In genomic region chr1:37553927-37554808, GRCh38 we compare ENCODE assay signal across 8 cellular contexts. TPM values are rescaled to one million over a fixed set of nuclear protein-coding genes. Genes with fewer than 3 reads are reported as not detected.
DNase-seq lines count a peak whose midpoint lies in the region; ATAC-seq and TF ChIP-seq lines count a peak whose summit lies in the region.

A gene with protein sequence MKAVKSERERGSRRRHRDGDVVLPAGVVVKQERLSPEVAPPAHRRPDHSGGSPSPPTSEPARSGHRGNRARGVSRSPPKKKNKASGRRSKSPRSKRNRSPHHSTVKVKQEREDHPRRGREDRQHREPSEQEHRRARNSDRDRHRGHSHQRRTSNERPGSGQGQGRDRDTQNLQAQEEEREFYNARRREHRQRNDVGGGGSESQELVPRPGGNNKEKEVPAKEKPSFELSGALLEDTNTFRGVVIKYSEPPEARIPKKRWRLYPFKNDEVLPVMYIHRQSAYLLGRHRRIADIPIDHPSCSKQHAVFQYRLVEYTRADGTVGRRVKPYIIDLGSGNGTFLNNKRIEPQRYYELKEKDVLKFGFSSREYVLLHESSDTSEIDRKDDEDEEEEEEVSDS (minus strand): TSS chr1:37554293. CDS start chr1:37554229, 64 bp downstream.

- TF ChIP-seq CTCF in LNCaP clone FGC (IDR thresholded peaks at IDR 0.05; ENCODE audit: control insufficient read depth, extremely low read depth, insufficient read depth) = no peak

- peaks cover 4% of the 10 kb centered on the region for H3K9me3 Mint-ChIP-seq in activated T-helper 1 cell treated with anti-CD3 and anti-CD28 coated beads, Interleukin-12 subunit alpha, Interleukin-12 subunit beta, Interleukin-2, Interleukin-4 antibody, amounts not matched to agents 30 ng/mL and 10 ng/mL and 1 ng/mL, durations not matched to agents 14 hours and 24 hours and 36 hours
- H3K9me3 Mint-ChIP-seq in naive B cell = peaks cover 0 to 1% (median 0%) of the 10 kb centered on the region in 7 donors
- no peaks in the 10 kb centered on the region for H3K9me3 Mint-ChIP-seq in stimulated activated effector memory CD8-positive, alpha-beta T cell treated with anti-CD3 and anti-CD28 coated beads, Interleukin-12 subunit alpha, Interleukin-12 subunit beta, amount 100 ng/mL, for 72 hours

- peak; percentile 80 for ATAC-seq in GM21825 (IDR thresholded peaks at IDR 0.05; ENCODE audit: unreplicated experiment)
- peak; percentile 99 to 100 for ATAC-seq in naive B cell (ENCODE audit: low read depth in 2 of 2)
- peak; percentile 96 for ATAC-seq in stimulated activated effector memory CD8-positive, alpha-beta T cell treated with anti-CD3 and anti-CD28 coated beads, Interleukin-12 subunit alpha, Interleukin-12 subunit beta, amount 100 ng/mL, for 72 hours

- no peaks in the 10 kb centered on the region for H3K27me3 Mint-ChIP-seq in activated T-helper 1 cell treated with anti-CD3 and anti-CD28 coated beads, Interleukin-12 subunit alpha, Interleukin-12 subunit beta, Interleukin-2, Interleukin-4 antibody, amounts not matched to agents 30 ng/mL and 10 ng/mL and 1 ng/mL, durations not matched to agents 14 hours and 24 hours and 36 hours (ENCODE audit: insufficient read depth)
- peaks cover 7 to 20% (median 19%) of the 10 kb centered on the region in 3 donors for H3K27me3 Mint-ChIP-seq in naive B cell

- H3K4me1 Mint-ChIP-seq in activated T-helper 1 cell treated with anti-CD3 and anti-CD28 coated beads, Interleukin-12 subunit alpha, Interleukin-12 subunit beta, Interleukin-2, Interleukin-4 antibody, amounts not matched to agents 30 ng/mL and 10 ng/mL and 1 ng/mL, durations not matched to agents 14 hours and 24 hours and 36 hours (ENCODE audit: low read depth) = peaks cover 49% of the 10 kb centered on the region
- peaks cover 22 to 42% (median 39%) of the 10 kb centered on the region in 3 donors for H3K4me1 Mint-ChIP-seq in naive B cell
- H3K4me1 Mint-ChIP-seq in stimulated activated effector memory CD8-positive, alpha-beta T cell treated with anti-CD3 and anti-CD28 coated beads, Interleukin-12 subunit alpha, Interleukin-12 subunit beta, amount 100 ng/mL, for 72 hours = peaks cover 44% of the 10 kb centered on the region

- peak within 1 kb of the TSS; percentile 100 for H3K4me3 ChIP-seq in LNCaP clone FGC (ENCODE audit: low read depth, low read length)

- peak within 1 kb of the TSS; percentile 98 for H3K27ac Mint-ChIP-seq in activated T-helper 1 cell treated with anti-CD3 and anti-CD28 coated beads, Interleukin-12 subunit alpha, Interleukin-12 subunit beta, Interleukin-2, Interleukin-4 antibody, amounts not matched to agents 30 ng/mL and 10 ng/mL and 1 ng/mL, durations not matched to agents 14 hours and 24 hours and 36 hours
- peak within 1 kb of the TSS; percentile 97 to 100 (median 98) for H3K27ac Mint-ChIP-seq in naive B cell
- H3K27ac Mint-ChIP-seq in stimulated activated effector memory CD8-positive, alpha-beta T cell treated with anti-CD3 and anti-CD28 coated beads, Interleukin-12 subunit alpha, Interleukin-12 subunit beta, amount 100 ng/mL, for 72 hours = peak within 1 kb of the TSS; percentile 98

- DNase-seq in DMS 273 treated with DMSO at 0.1 percent for 48 hours (lab: John Stamatoyannopoulos, UW) = peak; percentile 67
- peak; percentile 80 for DNase-seq in LNCaP clone FGC (ENCODE audit: low read depth)
- peak; percentile 97 for DNase-seq in RPMI8226
- DNase-seq in activated T-helper 1 cell treated with anti-CD3 and anti-CD28 coated beads, Interleukin-12 subunit alpha, Interleukin-12 subunit beta, Interleukin-2, Interleukin-4 antibody, amounts not matched to agents 30 ng/mL and 10 ng/mL and 1 ng/mL, durations not matched to agents 14 hours and 24 hours and 36 hours (ENCODE audit: low spot score) = peak; percentile 89
- peak; percentile 89 for DNase-seq in fibroblast of gingiva (ENCODE audit: low read depth)
- DNase-seq in naive B cell = peak; percentile 90
- DNase-seq in stimulated activated effector memory CD8-positive, alpha-beta T cell treated with anti-CD3 and anti-CD28 coated beads, Interleukin-12 subunit alpha, Interleukin-12 subunit beta, amount 100 ng/mL, for 72 hours (ENCODE audit: low spot score in 2 of 2) = peak; percentile 70 to 91

- H3K4me3 Mint-ChIP-seq in activated T-helper 1 cell treated with anti-CD3 and anti-CD28 coated beads, Interleukin-12 subunit alpha, Interleukin-12 subunit beta, Interleukin-2, Interleukin-4 antibody, amounts not matched to agents 30 ng/mL and 10 ng/mL and 1 ng/mL, durations not matched to agents 14 hours and 24 hours and 36 hours = peak within 1 kb of the TSS; percentile 98
- H3K4me3 Mint-ChIP-seq in naive B cell = peak within 1 kb of the TSS; percentile 93 to 100 (median 99)
- H3K4me3 Mint-ChIP-seq in stimulated activated effector memory CD8-positive, alpha-beta T cell treated with anti-CD3 and anti-CD28 coated beads, Interleukin-12 subunit alpha, Interleukin-12 subunit beta, amount 100 ng/mL, for 72 hours = peak within 1 kb of the TSS; percentile 92

- intact Hi-C loops in activated T-helper 1 cell treated with anti-CD3 and anti-CD28 coated beads, Interleukin-12 subunit alpha, Interleukin-12 subunit beta, Interleukin-2, Interleukin-4 antibody, amounts not matched to agents 30 ng/mL and 10 ng/mL and 1 ng/mL, durations not matched to agents 14 hours and 24 hours and 36 hours (cut with micrococcal nuclease) = loop anchor here (1.0 to 2.0 kb wide), 6 partner anchors 21 to 1167 kb away; partner anchors contain the start of genes CDCA8, MEAF6 and ZC3H12A

- H3K36me3 Mint-ChIP-seq in activated T-helper 1 cell treated with anti-CD3 and anti-CD28 coated beads, Interleukin-12 subunit alpha, Interleukin-12 subunit beta, Interleukin-2, Interleukin-4 antibody, amounts not matched to agents 30 ng/mL and 10 ng/mL and 1 ng/mL, durations not matched to agents 14 hours and 24 hours and 36 hours (ENCODE audit: low read depth) = peaks cover 32% of the 10 kb centered on the region
- no peaks in the 10 kb centered on the region for H3K36me3 Mint-ChIP-seq in naive B cell
- peaks cover 47% of the 10 kb centered on the region for H3K36me3 Mint-ChIP-seq in stimulated activated effector memory CD8-positive, alpha-beta T cell treated with anti-CD3 and anti-CD28 coated beads, Interleukin-12 subunit alpha, Interleukin-12 subunit beta, amount 100 ng/mL, for 72 hours

RNA-seq across cellular contexts. Expression of the gene that starts here (rescaled TPM):
- total RNA-seq in activated T-helper 1 cell treated with anti-CD3 and anti-CD28 coated beads, Interleukin-12 subunit alpha, Interleukin-12 subunit beta, Interleukin-2, Interleukin-4 antibody, amounts not matched to agents 30 ng/mL and 10 ng/mL and 1 ng/mL, durations not matched to agents 14 hours and 24 hours and 36 hours = 28.1 and 30.2 TPM in 2 replicates
- 1 to 10 TPM in 5 of 6 donors, not detected in 1; 4.0 to 6.9 (median 4.2) TPM for polyA plus RNA-seq in naive B cell (ENCODE audit: low read depth in 6 of 6)

Comparison
In these comparisons a context has a peak if more than half of its experiments do, and no peak if none do; other contexts are left out.
1. Peak in every context shown above with its lines: DNase-seq, ATAC-seq and H3K4me3 ChIP-seq.